In genomic region chr20:50558483-50558925, GRCh38 we compare ENCODE assay signal across 14 cellular contexts. TPM values are rescaled to one million over a fixed set of nuclear protein-coding genes. Genes with fewer than 3 reads are reported as not detected.
DNase-seq lines count a peak whose midpoint lies in the region; ATAC-seq, FAIRE-seq and TF ChIP-seq lines count a peak whose summit lies in the region.
"Had no signal": no experiment of that assay in that cellular context is flagged by ENCODE, and none has a peak within 500 bp of the region (broad histone marks: within the 10 kb centered on the region; RNA-seq: fewer than 3 reads in every experiment).

No MANE protein-coding gene starts in this region.

- H3K23me2 ChIP-seq in H1 (ENCODE audit: low read depth, low read length): no peaks in the 10 kb centered on the region

- H3K4me1 Mint-ChIP-seq in activated T-cell treated with anti-CD3 and anti-CD28 coated beads, Interleukin-2, amount 50 U/mL, for 24 hours (ENCODE audit: low read depth): peaks cover 74% of the 10 kb centered on the region

- H3K9me3 ChIP-seq in H1 (ENCODE audit: insufficient read depth in 2 of 2, low read depth in 1 of 2, low read length in 1 of 2): no peaks in the 10 kb centered on the region
- H3K9me3 ChIP-seq: BE2C, transverse colon had no signal

- TF ChIP-seq CTCF in H1 (IDR thresholded peaks at IDR 0.05; ENCODE audit: control extremely low read depth in 1 of 3, insufficient read depth in 1 of 3, low read depth in 1 of 3, low read length in 3 of 3): no peak

- TF ChIP-seq EP300 in H1 (IDR thresholded peaks at IDR 0.05; ENCODE audit: borderline replicate concordance in 1 of 2, low read depth in 2 of 2, low read length in 2 of 2): no peak

- H2AFZ ChIP-seq in H1 (ENCODE audit: low read length): no peak overlapping the region

- no peak overlapping the region for H3K18ac ChIP-seq in H1 (ENCODE audit: extremely low read depth, low read length)

- H3K9ac ChIP-seq in H1 (replicated peaks in 1 of 4; ENCODE audit: extremely low read depth in 1 of 4, low read depth in 3 of 4, low read length in 3 of 4): no peak overlapping the region

- H3K36me3 Mint-ChIP-seq in activated T-cell treated with anti-CD3 and anti-CD28 coated beads, Interleukin-2, amount 50 U/mL, for 24 hours (ENCODE audit: low read depth): peaks cover 67% of the 10 kb centered on the region

- TF ChIP-seq POLR2A in H1 (IDR thresholded peaks at IDR 0.05; ENCODE audit: control extremely low read depth in 1 of 2, low read depth in 2 of 2, low read length in 2 of 2): no peak

- H3K14ac ChIP-seq in H1 (ENCODE audit: insufficient read length): no peak overlapping the region

- no peak for DNase-seq in activated T-cell treated with anti-CD3 and anti-CD28 coated beads, Interleukin-2, amount 50 U/mL, for 24 hours
- DNase-seq in activated T-cell treated with anti-CD3 and anti-CD28 coated beads for 4 hours: no peak
- peak; percentile 100 for DNase-seq in RCC 7860 (ENCODE audit: low spot score)
- DNase-seq in H1 (ENCODE audit: low read depth in 1 of 2, low spot score in 2 of 2): no peak
- peak; percentile 49 for DNase-seq in skeletal muscle cell (ENCODE audit: low read depth)
- DNase-seq: BE2C; NCI-H1417 treated with DMSO at 0.1 percent for 48 hours; stimulated activated CD4-positive, alpha-beta T cell treated with anti-CD3 and anti-CD28 coated beads, Interleukin-4, amount 100 ng/mL, for 24 hours; transverse colon had no signal

- H3K79me2 ChIP-seq in H1 (ENCODE audit: control insufficient read depth in 1 of 2, insufficient read depth in 2 of 2, low read length in 2 of 2): peaks cover 0 to 7% of the 10 kb centered on the region in 2 experiments; a peak in 1 of 4 replicates

- no peak overlapping the region for H2BK20ac ChIP-seq in H1 (ENCODE audit: low read length)

- H3K27ac ChIP-seq in H1 (ENCODE audit: low read depth, low read length): no peak overlapping the region
- H3K27ac ChIP-seq: transverse colon had no signal

- H4K91ac ChIP-seq in H1 (replicated peaks; ENCODE audit: insufficient read length, low read length): no peak overlapping the region

- H3K4me2 ChIP-seq in H1 (ENCODE audit: insufficient read depth in 1 of 2, low read depth in 2 of 2, low read length in 2 of 2): no peak overlapping the region

- H2AK5ac ChIP-seq in H1 (ENCODE audit: low read depth, low read length): no peak overlapping the region

- H3K9me3 Mint-ChIP-seq in activated T-cell treated with anti-CD3 and anti-CD28 coated beads, Interleukin-2, amount 50 U/mL, for 24 hours: peaks cover 2% of the 10 kb centered on the region
- H3K9me3 Mint-ChIP-seq: central memory CD8-positive, alpha-beta T cell; neural crest cell had no signal

- peaks cover 6% of the 10 kb centered on the region for H3K79me1 ChIP-seq in H1 (ENCODE audit: low read depth, low read length)

- TF ChIP-seq RAD21 in H1 (IDR thresholded peaks at IDR 0.05 in 1 of 2, conservative IDR thresholded peaks at IDR 0.05 in 1 of 2; ENCODE audit: low read depth in 2 of 2, low read length in 2 of 2): no peak

- H3K36me3 ChIP-seq in H1 (ENCODE audit: control insufficient read depth in 2 of 4, insufficient read depth in 4 of 4, low read length in 3 of 4): peaks cover 0 to 14% (median 3%) of the 10 kb centered on the region in 4 experiments; a peak in 3 of 8 replicates

- CTCF ChIA-PET in H1 (lab: Charles Lee; ENCODE audit: partially characterized antibody): interaction anchor here (1.3 to 1.7 kb wide), 4 partner anchors 11 to 31 kb away, joined by 3 to 4 read pairs (median 4); no protein-coding TSS in a partner anchor

- 79% methylated on average over 4 of the region's 4 CpGs; no CpG with 5 or more reads in 1 of the 2 experiments for WGBS in H1 (ENCODE audit: extremely low coverage in 1 of 2, insufficient coverage in 1 of 2, insufficient read length in 1 of 2, insufficient replicate concordance in 2 of 2, low coverage in 1 of 2, low lambda C conversion rate in 2 of 2, missing lambda C conversion rate in 1 of 2), 2 experiments

- no peak overlapping the region for H2BK120ac ChIP-seq in H1 (replicated peaks; ENCODE audit: low read depth, low read length)

- peaks cover 0 to 7% of the 10 kb centered on the region in 2 experiments for H4K20me1 ChIP-seq in H1 (replicated peaks in 1 of 2; ENCODE audit: control insufficient read depth in 1 of 2, insufficient read depth in 2 of 2, low read length in 2 of 2)

- H3K4me3 ChIP-seq in H1 (ENCODE audit: extremely low read depth in 1 of 4, insufficient read depth in 2 of 4, low read depth in 3 of 4, low read length in 4 of 4) (no peak overlapping the region), skeletal muscle cell (ENCODE audit: low read depth, low read length) (no peak overlapping the region)
- H3K4me3 ChIP-seq: transverse colon had no signal

- H3K27me3 Mint-ChIP-seq in activated T-cell treated with anti-CD3 and anti-CD28 coated beads, Interleukin-2, amount 50 U/mL, for 24 hours: no peaks in the 10 kb centered on the region
- H3K27me3 Mint-ChIP-seq: central memory CD8-positive, alpha-beta T cell had no signal

- H4K8ac ChIP-seq in H1 (ENCODE audit: extremely low read depth, insufficient read depth, low read length): no peak overlapping the region

- H3K23ac ChIP-seq in H1 (ENCODE audit: insufficient read length): no peak overlapping the region

- H2BK12ac ChIP-seq in H1 (ENCODE audit: low read depth, low read length): no peak overlapping the region

- H2BK15ac ChIP-seq in H1 (ENCODE audit: low read length): no peak overlapping the region

- H3K4me1 ChIP-seq in H1 (replicated peaks in 1 of 4; ENCODE audit: control insufficient read depth in 3 of 4, insufficient read depth in 4 of 4, low read length in 3 of 4): no peaks in the 10 kb centered on the region
- H3K4me1 ChIP-seq: BE2C had no signal

- ATAC-seq in GM21619 (IDR thresholded peaks at IDR 0.05; ENCODE audit: unreplicated experiment) (no peak), GM18909 (IDR thresholded peaks at IDR 0.05; ENCODE audit: poor library complexity, unreplicated experiment) (no peak), GM19467 (IDR thresholded peaks at IDR 0.05; ENCODE audit: unreplicated experiment) (no peak)

- peak overlapping the region; percentile 84 for H3K56ac ChIP-seq in H1 (replicated peaks; ENCODE audit: insufficient read length, low read depth, low read length)

- FAIRE-seq in RCC 7860 (lab: Jason Lieb, UNC): peak; percentile 97
- no peak for FAIRE-seq in H1 (lab: Jason Lieb, UNC)

- no peak overlapping the region for H3K4ac ChIP-seq in H1 (replicated peaks; ENCODE audit: insufficient read length, low read depth, low read length)

- H2BK5ac ChIP-seq in H1 (ENCODE audit: low read depth, low read length): no peak overlapping the region

- no peak overlapping the region for H4K5ac ChIP-seq in H1 (ENCODE audit: insufficient read length, low read depth, low read length)

- POLR2A ChIA-PET in H1 (lab: Charles Lee; ENCODE audit: partially characterized antibody): interaction anchor here (2.3 kb wide), 1 partner anchor 14 kb away, joined by 4 read pairs; no protein-coding TSS in a partner anchor

- no peaks in the 10 kb centered on the region for H3K27me3 ChIP-seq in H1 (replicated peaks in 1 of 4; ENCODE audit: control insufficient read depth in 3 of 4, extremely low read depth in 1 of 4, insufficient read depth in 3 of 4, low read length in 3 of 4)
- H3K27me3 ChIP-seq: BE2C, transverse colon had no signal

- peak overlapping the region; percentile 5 for H3K4me3 Mint-ChIP-seq in activated T-cell treated with anti-CD3 and anti-CD28 coated beads, Interleukin-2, amount 50 U/mL, for 24 hours
- H3K4me3 Mint-ChIP-seq: central memory CD8-positive, alpha-beta T cell; neural crest cell had no signal

- H3K27ac Mint-ChIP-seq in activated T-cell treated with anti-CD3 and anti-CD28 coated beads, Interleukin-2, amount 50 U/mL, for 24 hours: peak overlapping the region; percentile 87

TF ChIP-seq in H1, 55 proteins besides CTCF, POLR2A, EP300 and RAD21 (continues in another document):
- no peak for TF ChIP-seq CHD1 (IDR thresholded peaks at IDR 0.05; ENCODE audit: low read depth, low read length)
- TF ChIP-seq MAFK (IDR thresholded peaks at IDR 0.05; ENCODE audit: low read depth, low read length): no peak
- TF ChIP-seq FOSL1 (IDR thresholded peaks at IDR 0.05; ENCODE audit: insufficient read depth, low read depth, low read length): no peak
- no peak for TF ChIP-seq EGR1 (IDR thresholded peaks at IDR 0.05; ENCODE audit: borderline replicate concordance, low read depth, low read length)
- TF ChIP-seq NRF1 (IDR thresholded peaks at IDR 0.05; ENCODE audit: low read depth, low read length): no peak
- TF ChIP-seq YY1 (IDR thresholded peaks at IDR 0.05; ENCODE audit: low read depth, low read length): no peak
- no peak for TF ChIP-seq NANOG (IDR thresholded peaks at IDR 0.05; ENCODE audit: insufficient read depth, low read depth, low read length, poor library complexity, severe bottlenecking)
- TF ChIP-seq KDM4A (IDR thresholded peaks at IDR 0.05; ENCODE audit: low read depth, low read length, severe bottlenecking): no peak
- no peak for TF ChIP-seq RFX5 (IDR thresholded peaks at IDR 0.05; ENCODE audit: borderline replicate concordance, low read depth, low read length)
- TF ChIP-seq E2F6 (IDR thresholded peaks at IDR 0.05): no peak
- TF ChIP-seq ZNF274 (IDR thresholded peaks at IDR 0.05; ENCODE audit: borderline replicate concordance, extremely low read depth, low read length): no peak
- no peak for TF ChIP-seq POLR2AphosphoS5 (IDR thresholded peaks at IDR 0.05; ENCODE audit: low read depth, low read length)
- no peak for TF ChIP-seq GABPA (IDR thresholded peaks at IDR 0.05; ENCODE audit: borderline replicate concordance, insufficient read depth, low read length)
- no peak for TF ChIP-seq CREB1 (IDR thresholded peaks at IDR 0.05)
- TF ChIP-seq BRCA1 (IDR thresholded peaks at IDR 0.05; ENCODE audit: low read depth, low read length): no peak
- TF ChIP-seq HDAC2 (IDR thresholded peaks at IDR 0.05; ENCODE audit: borderline replicate concordance in 1 of 2, low read depth in 2 of 2, low read length in 2 of 2): no peak

RNA-seq across cellular contexts. Expression of gene PTPN1, which starts 48.3 kb away (rescaled TPM):
- total RNA-seq in H1 (2021; fragmentation: NEBNext Ultra II Directional; extraction: Animal tissue kit (Norgen Biotek cat#: 25700)): 30.8 and 32.1 TPM in 2 replicates
- polyA plus RNA-seq in H1 (2011; rRNA removed): 18.4 and 18.6 TPM in 2 replicates
- 18.0 TPM for polyA plus RNA-seq in H1 (2011; cell fraction: cytosol; rRNA removed)
- 19.0 TPM for polyA plus RNA-seq in H1 (2011; cell fraction: nucleus; rRNA removed)
- 20.7 to 26.6 TPM (median 24.5 TPM) in 4 replicates for polyA plus RNA-seq in H1 (2012, experiment 1 of 2)
- polyA plus RNA-seq in H1 (2012, experiment 2 of 2): 15.2 TPM
- polyA plus RNA-seq in H1 (2013, experiment 1 of 2): 24.8 TPM
- 23.8 TPM for polyA plus RNA-seq in H1 (2013, experiment 2 of 2)
- 18.1 and 19.4 TPM in 2 replicates for polyA minus RNA-seq in H1 (2011; rRNA and poly(A)+ RNA removed)
- polyA minus RNA-seq in H1 (2011; cell fraction: cytosol; rRNA and poly(A)+ RNA removed): 10.7 TPM
- polyA minus RNA-seq in H1 (2011; cell fraction: nucleus; rRNA and poly(A)+ RNA removed): 15.3 TPM

Comparison
In these comparisons a context has a peak if more than half of its experiments do, and no peak if none do; other contexts are left out.
1. DNase-seq: peak in RCC 7860 (single experiment) and skeletal muscle cell (single experiment); none in activated T-cell treated with anti-CD3 and anti-CD28 coated beads, Interleukin-2, amount 50 U/mL, for 24 hours (single experiment), activated T-cell treated with anti-CD3 and anti-CD28 coated beads for 4 hours (single experiment) and H1 (0 of 2).